Comparison of ENCODE assay signal across 1 cellular context in the genomic region with DNA sequence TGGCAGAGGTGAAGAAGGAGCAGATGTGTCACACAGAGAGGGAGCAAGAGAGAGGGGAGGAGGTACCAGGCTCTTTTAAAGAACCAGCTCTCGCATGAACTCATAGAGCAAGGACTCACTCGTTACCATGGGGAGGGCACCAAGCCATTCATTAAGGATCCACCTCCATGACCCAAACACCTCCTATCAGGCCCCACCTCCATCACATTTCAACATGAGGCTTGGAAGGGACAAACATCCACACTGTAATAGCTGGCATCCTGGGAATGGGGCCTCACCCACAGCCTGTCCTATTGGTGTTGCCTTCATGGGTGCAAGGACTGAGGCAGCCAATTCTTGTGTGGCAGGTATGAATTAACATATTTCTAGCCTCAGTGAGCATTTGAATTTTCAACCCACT.
TF ChIP-seq lines count a peak whose summit lies in the region.

No MANE protein-coding gene starts in this region.

TF ChIP-seq in HEK293T, 16 proteins besides CTCF, POLR2A, EP300 and RAD21 (continued from another document):
- TF ChIP-seq, protein P1, sequence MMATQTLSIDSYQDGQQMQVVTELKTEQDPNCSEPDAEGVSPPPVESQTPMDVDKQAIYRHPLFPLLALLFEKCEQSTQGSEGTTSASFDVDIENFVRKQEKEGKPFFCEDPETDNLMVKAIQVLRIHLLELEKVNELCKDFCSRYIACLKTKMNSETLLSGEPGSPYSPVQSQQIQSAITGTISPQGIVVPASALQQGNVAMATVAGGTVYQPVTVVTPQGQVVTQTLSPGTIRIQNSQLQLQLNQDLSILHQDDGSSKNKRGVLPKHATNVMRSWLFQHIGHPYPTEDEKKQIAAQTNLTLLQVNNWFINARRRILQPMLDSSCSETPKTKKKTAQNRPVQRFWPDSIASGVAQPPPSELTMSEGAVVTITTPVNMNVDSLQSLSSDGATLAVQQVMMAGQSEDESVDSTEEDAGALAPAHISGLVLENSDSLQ (IDR thresholded peaks at IDR 0.05): no peak
- TF ChIP-seq FOXA1 (IDR thresholded peaks at IDR 0.05): no peak
- no peak for TF ChIP-seq L3MBTL2 (conservative IDR thresholded peaks at IDR 0.05)
- TF ChIP-seq CTBP1 (IDR thresholded peaks at IDR 0.05; ENCODE audit: borderline replicate concordance): no peak
- TF ChIP-seq HDGF (IDR thresholded peaks at IDR 0.05; ENCODE audit: borderline replicate concordance): no peak
- no peak for TF ChIP-seq FOXM1 (IDR thresholded peaks at IDR 0.05; ENCODE audit: borderline replicate concordance)
- no peak for TF ChIP-seq ZNF384 (IDR thresholded peaks at IDR 0.05)
- no peak for TF ChIP-seq SUZ12 (IDR thresholded peaks at IDR 0.05)
